17 cellular contexts compared by ENCODE assay signal in genomic region chr20:46222521-46223007, GRCh38.
A peak's percentile ranks its signal among the peaks of the same experiment; 100 is the strongest.
DNase-seq lines count a peak whose midpoint lies in the region; ATAC-seq and TF ChIP-seq lines count a peak whose summit lies in the region.
"Had no signal": no experiment of that assay in that cellular context is flagged by ENCODE, and none has a peak within 500 bp of the region (broad histone marks: within the 10 kb centered on the region; RNA-seq: fewer than 3 reads in every experiment).

No MANE protein-coding gene starts in this region.

- no peak overlapping the region for H3K27ac ChIP-seq in iPS-20b (ENCODE audit: low read length)
- peak overlapping the region; percentile 82 for H3K27ac ChIP-seq in temporal lobe (ENCODE audit: low read depth, low read length)
- H3K27ac ChIP-seq: BLaER1 treated with 17β-estradiol and CSF1 and Interleukin-3, amounts not matched to agents 10 nM and 100 nM; upper lobe of right lung had no signal

- ATAC-seq in GM21619 (IDR thresholded peaks at IDR 0.05; ENCODE audit: unreplicated experiment) (no peak), GM18505 (IDR thresholded peaks at IDR 0.05; ENCODE audit: unreplicated experiment) (no peak), HG03520 (IDR thresholded peaks at IDR 0.05; ENCODE audit: unreplicated experiment) (no peak)
- ATAC-seq: T-cell, upper lobe of right lung had no signal

- no peaks in the 10 kb centered on the region for H3K9me3 ChIP-seq in iPS-20b (ENCODE audit: insufficient read depth, low read depth, low read length)
- H3K9me3 ChIP-seq: upper lobe of right lung had no signal

- no peak for TF ChIP-seq CTCF in choroid plexus epithelial cell (conservative IDR thresholded peaks at IDR 0.05; ENCODE audit: low read depth, low read length)

- H3K4me3 ChIP-seq in choroid plexus epithelial cell (ENCODE audit: low read depth, low read length), result no peak overlapping the region
- H3K4me3 ChIP-seq in iPS-20b (ENCODE audit: low read length), result peak overlapping the region; percentile 15; the same call in 1 of the 2 replicates
- H3K4me3 ChIP-seq: BLaER1 treated with 17β-estradiol and CSF1 and Interleukin-3, amounts not matched to agents 10 nM and 100 nM; upper lobe of right lung had no signal

- H3K27me3 ChIP-seq in iPS-20b (ENCODE audit: insufficient read depth, low read length), result peaks cover 3% of the 10 kb centered on the region; the same call in 1 of the 2 replicates

- H3K36me3 ChIP-seq in iPS-20b (ENCODE audit: insufficient read depth, low read depth, low read length), result no peaks in the 10 kb centered on the region
- H3K36me3 ChIP-seq: BLaER1 treated with 17β-estradiol and CSF1 and Interleukin-3, amounts not matched to agents 10 nM and 100 nM; upper lobe of right lung had no signal

- no peak overlapping the region for H3K9ac ChIP-seq in iPS-20b (ENCODE audit: low read depth, low read length)
- H3K9ac ChIP-seq: BLaER1 treated with 17β-estradiol and CSF1 and Interleukin-3, amounts not matched to agents 10 nM and 100 nM had no signal

- TF ChIP-seq POLR2A in GM18505 (IDR thresholded peaks at IDR 0.05; ENCODE audit: borderline replicate concordance, extremely low read depth, insufficient read depth, insufficient read length), result no peak

- H3K4me1 ChIP-seq in iPS-20b (ENCODE audit: insufficient read depth, low read length), result peaks cover 20% of the 10 kb centered on the region
- H3K4me1 ChIP-seq: upper lobe of right lung had no signal

- DNase-seq in NCI-H345 (lab: John Stamatoyannopoulos, UW), result peak; percentile 79
- DNase-seq in choroid plexus epithelial cell (ENCODE audit: low read depth), result peak; percentile 21
- DNase-seq: activated CD4-positive, CD25-positive, alpha-beta regulatory T cell; dermis blood vessel endothelial cell; DND-41; immature natural killer cell; NCI-H1092; NCI-H524 treated with DMSO at 0.1 percent for 48 hours; stimulated activated CD4-positive, alpha-beta T cell treated with anti-CD3 and anti-CD28 coated beads, Interleukin-2, amount 100 ng/mL, for 24 hours; T-cell; upper lobe of right lung had no signal
